ENCODE assay signal across 8 cellular contexts in the genomic region with DNA sequence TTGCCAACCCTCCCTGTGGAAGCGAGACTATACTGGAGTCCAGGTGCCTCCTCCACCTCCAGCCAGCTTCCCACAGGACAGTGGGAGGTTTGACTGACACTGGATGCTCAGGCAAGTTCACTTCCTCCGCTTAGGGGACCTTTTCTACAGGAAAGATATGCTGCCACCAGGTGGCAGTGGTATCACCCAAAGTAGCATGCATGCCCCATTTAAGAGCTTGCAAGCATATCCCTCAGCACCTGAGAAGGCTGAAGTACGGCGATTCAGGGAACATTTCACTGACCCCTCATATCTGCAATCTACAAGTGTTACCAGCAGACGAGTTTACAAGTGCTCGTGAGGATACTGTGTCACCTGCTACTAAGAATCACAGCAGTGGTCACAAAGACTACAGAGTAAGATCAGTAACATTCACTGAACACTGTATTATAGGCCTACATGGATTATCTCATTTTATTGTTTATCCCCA.
DNase-seq lines count a peak whose midpoint lies in the region; ATAC-seq lines count a peak whose summit lies in the region.

No MANE protein-coding gene starts in this region.

- H3K14ac ChIP-seq in mesenchymal stem cell (ENCODE audit: low read length in 2 of 2): no peak overlapping the region

- no peaks in the 10 kb centered on the region for H3K9me3 Mint-ChIP-seq in CD4-positive, CD25-positive, alpha-beta regulatory T cell
- H3K9me3 Mint-ChIP-seq in activated CD4-positive, alpha-beta memory T cell treated with anti-CD3 and anti-CD28 coated beads, Interleukin-2, amount 10 ng/mL, durations not matched to agents 7 days and 5 days: no peaks in the 10 kb centered on the region

- peak; percentile 83 to 84 for ATAC-seq in CD4-positive, CD25-positive, alpha-beta regulatory T cell (ENCODE audit: low read depth in 2 of 2)
- ATAC-seq in GM19351 (IDR thresholded peaks at IDR 0.05; ENCODE audit: unreplicated experiment) (peak; percentile 95), HG03460 (IDR thresholded peaks at IDR 0.05; ENCODE audit: unreplicated experiment) (peak; percentile 88)

- no peak overlapping the region for H3K27ac ChIP-seq in CD4-positive, CD25-positive, alpha-beta regulatory T cell (ENCODE audit: insufficient read depth, low read length, poor library complexity, severe bottlenecking)
- H3K27ac ChIP-seq in mesenchymal stem cell (ENCODE audit: low read length, poor library complexity, severe bottlenecking): no peak overlapping the region

- peaks cover 14% of the 10 kb centered on the region for H3K36me3 ChIP-seq in CD4-positive, CD25-positive, alpha-beta regulatory T cell (ENCODE audit: control insufficient read depth, insufficient read depth, low read length)
- no peaks in the 10 kb centered on the region for H3K36me3 ChIP-seq in mesenchymal stem cell (ENCODE audit: control insufficient read depth in 1 of 2, insufficient read depth in 2 of 2, low read depth in 1 of 2, low read length in 2 of 2)

- H2AFZ ChIP-seq in mesenchymal stem cell (ENCODE audit: low read depth, low read length): no peak overlapping the region

- no peak overlapping the region for H3K4me2 ChIP-seq in mesenchymal stem cell (ENCODE audit: low read length, poor library complexity, severe bottlenecking)

- H3K23ac ChIP-seq in mesenchymal stem cell (ENCODE audit: low read length in 2 of 2): no peak overlapping the region

- H3K27ac Mint-ChIP-seq in CD4-positive, CD25-positive, alpha-beta regulatory T cell: no peak overlapping the region
- H3K27ac Mint-ChIP-seq in activated CD4-positive, alpha-beta memory T cell treated with anti-CD3 and anti-CD28 coated beads, Interleukin-2, amount 10 ng/mL, durations not matched to agents 7 days and 5 days: no peak overlapping the region

- H2BK15ac ChIP-seq in mesenchymal stem cell (ENCODE audit: low read depth, poor library complexity, severe bottlenecking): no peak overlapping the region

- POLR2A ChIA-PET in activated CD4-positive, alpha-beta memory T cell treated with anti-CD3 and anti-CD28 coated beads, Interleukin-2, amount 10 ng/mL, durations not matched to agents 7 days and 5 days (lab: Charles Lee): interaction anchor here (0.7 to 2.8 kb wide), 8 partner anchors 35 to 94 kb away, joined by 3 to 20 read pairs (median 3); a partner anchor contains a TSS

- no peak overlapping the region for H3K4me3 Mint-ChIP-seq in CD4-positive, CD25-positive, alpha-beta regulatory T cell
- no peak overlapping the region for H3K4me3 Mint-ChIP-seq in activated CD4-positive, alpha-beta memory T cell treated with anti-CD3 and anti-CD28 coated beads, Interleukin-2, amount 10 ng/mL, durations not matched to agents 7 days and 5 days

- no peaks in the 10 kb centered on the region for H3K9me3 ChIP-seq in CD4-positive, CD25-positive, alpha-beta regulatory T cell (ENCODE audit: control insufficient read depth in 2 of 2, low read length in 2 of 2)
- no peaks in the 10 kb centered on the region for H3K9me3 ChIP-seq in mesenchymal stem cell (ENCODE audit: control insufficient read depth, low read length)

- peak; percentile 46 to 89 (median 71) for DNase-seq in CD4-positive, CD25-positive, alpha-beta regulatory T cell
- DNase-seq in NCI-H526 treated with DMSO at 0.1 percent for 48 hours (lab: John Stamatoyannopoulos, UW): peak; percentile 66
- peak; percentile 78 for DNase-seq in activated CD4-positive, alpha-beta memory T cell treated with anti-CD3 and anti-CD28 coated beads, Interleukin-2, amount 10 ng/mL, durations not matched to agents 7 days and 5 days
- DNase-seq in effector CD8-positive, alpha-beta T cell (lab: John Stamatoyannopoulos, UW): peak; percentile 40
- peak; percentile 69 for DNase-seq in mesenchymal stem cell
- DNase-seq in stimulated activated CD8-positive, alpha-beta memory T cell treated with anti-CD3 and anti-CD28 coated beads, Interleukin-2, amount 100 ng/mL, for 1 hour (ENCODE audit: low read depth in 2 of 2): peak; percentile 37 to 49

- H3K9ac ChIP-seq in mesenchymal stem cell (ENCODE audit: low read length): no peak overlapping the region

- H2BK5ac ChIP-seq in mesenchymal stem cell (ENCODE audit: low read depth, low read length, poor library complexity, severe bottlenecking): no peak overlapping the region

- no peak overlapping the region for H2BK12ac ChIP-seq in mesenchymal stem cell (ENCODE audit: low read length in 2 of 2)

- no peak overlapping the region for H4K91ac ChIP-seq in mesenchymal stem cell (ENCODE audit: low read length)

- no peak overlapping the region for H3K4me3 ChIP-seq in CD4-positive, CD25-positive, alpha-beta regulatory T cell (ENCODE audit: low read depth, low read length)
- H3K4me3 ChIP-seq in mesenchymal stem cell (ENCODE audit: insufficient read depth in 1 of 2, low read depth in 1 of 2, low read length in 2 of 2): no peak overlapping the region

- no peak overlapping the region for H3K18ac ChIP-seq in mesenchymal stem cell (ENCODE audit: low read depth in 1 of 2, low read length in 2 of 2)

- peaks cover 7 to 13% (median 11%) of the 10 kb centered on the region in 4 donors for H3K4me1 Mint-ChIP-seq in CD4-positive, CD25-positive, alpha-beta regulatory T cell
- H3K4me1 Mint-ChIP-seq in activated CD4-positive, alpha-beta memory T cell treated with anti-CD3 and anti-CD28 coated beads, Interleukin-2, amount 10 ng/mL, durations not matched to agents 7 days and 5 days: peaks cover 5% of the 10 kb centered on the region

- no peak overlapping the region for H2AK5ac ChIP-seq in mesenchymal stem cell (ENCODE audit: low read length, severe bottlenecking)

- peaks cover 4% of the 10 kb centered on the region for H3K4me1 ChIP-seq in CD4-positive, CD25-positive, alpha-beta regulatory T cell (ENCODE audit: control insufficient read depth, insufficient read depth, low read length, poor library complexity, severe bottlenecking)
- H3K4me1 ChIP-seq in mesenchymal stem cell (ENCODE audit: control insufficient read depth, insufficient read depth, low read depth, low read length): no peaks in the 10 kb centered on the region

- H3K27me3 ChIP-seq in CD4-positive, CD25-positive, alpha-beta regulatory T cell (ENCODE audit: control insufficient read depth, insufficient read depth, low read length): no peaks in the 10 kb centered on the region
- no peaks in the 10 kb centered on the region for H3K27me3 ChIP-seq in mesenchymal stem cell (ENCODE audit: control insufficient read depth in 1 of 2, insufficient read depth in 1 of 2, low read length in 2 of 2)

- no peak overlapping the region for H4K8ac ChIP-seq in mesenchymal stem cell (ENCODE audit: low read length)

- 28% methylated on average over 6 of the region's 6 CpGs for WGBS in mesenchymal stem cell

- H2BK120ac ChIP-seq in mesenchymal stem cell (ENCODE audit: low read depth, low read length): no peak overlapping the region

- CTCF ChIA-PET in activated CD4-positive, alpha-beta memory T cell treated with anti-CD3 and anti-CD28 coated beads, Interleukin-2, amount 10 ng/mL, durations not matched to agents 7 days and 5 days (lab: Charles Lee): interaction anchor here (0.6 to 5.6 kb wide), 28 partner anchors 9 to 295 kb away, joined by 3 to 254 read pairs (median 6); a partner anchor contains a TSS

- H3K27me3 Mint-ChIP-seq in CD4-positive, CD25-positive, alpha-beta regulatory T cell: no peaks in the 10 kb centered on the region
- H3K27me3 Mint-ChIP-seq in activated CD4-positive, alpha-beta memory T cell treated with anti-CD3 and anti-CD28 coated beads, Interleukin-2, amount 10 ng/mL, durations not matched to agents 7 days and 5 days: no peaks in the 10 kb centered on the region

- H3K36me3 Mint-ChIP-seq in CD4-positive, CD25-positive, alpha-beta regulatory T cell: peaks cover 24% of the 10 kb centered on the region
- no peaks in the 10 kb centered on the region for H3K36me3 Mint-ChIP-seq in activated CD4-positive, alpha-beta memory T cell treated with anti-CD3 and anti-CD28 coated beads, Interleukin-2, amount 10 ng/mL, durations not matched to agents 7 days and 5 days (ENCODE audit: low read depth)

- no peaks in the 10 kb centered on the region for H3K79me1 ChIP-seq in mesenchymal stem cell (replicated peaks; ENCODE audit: low read length, poor library complexity, severe bottlenecking)

- no peak overlapping the region for H3K4ac ChIP-seq in mesenchymal stem cell (ENCODE audit: low read depth in 1 of 2, low read length in 2 of 2)
